In the genomic region with DNA sequence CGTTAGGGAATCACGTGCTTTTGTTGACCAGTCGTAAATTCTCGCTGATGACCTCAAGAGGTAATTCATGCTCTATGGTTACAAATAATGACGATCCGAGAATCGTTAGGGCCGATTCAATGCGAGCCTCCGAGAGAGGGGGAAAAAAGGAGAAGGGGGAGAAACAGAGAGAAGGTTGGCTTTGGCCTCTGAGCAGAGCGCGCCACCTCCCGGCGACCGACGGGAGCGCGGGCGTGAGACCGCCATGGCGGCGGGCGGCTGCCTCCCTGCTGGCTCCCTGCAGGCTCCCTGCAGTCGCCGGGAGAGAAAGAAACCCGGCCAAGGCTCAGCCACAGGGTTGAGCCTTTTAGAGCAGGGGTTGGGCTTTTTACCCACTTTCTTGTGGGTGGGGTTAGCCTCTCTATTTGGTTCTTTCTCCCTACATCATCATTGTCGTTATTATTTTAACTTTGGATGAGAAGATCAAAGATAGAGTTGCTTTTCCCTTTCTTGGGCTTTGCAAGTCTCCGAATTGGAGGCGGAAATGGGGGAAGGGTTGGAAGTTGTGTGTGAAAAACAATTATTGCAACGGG, we compare ENCODE assay signal across 8 cellular contexts. TPM values are rescaled to one million over a fixed set of nuclear protein-coding genes. Genes with fewer than 3 reads are reported as not detected.
DNase-seq lines count a peak whose midpoint lies in the region; ATAC-seq, FAIRE-seq and TF ChIP-seq lines count a peak whose summit lies in the region.

No MANE protein-coding gene starts in this region.

- H3K27ac ChIP-seq in parathyroid adenoma: no peak overlapping the region

- no peaks in the 10 kb centered on the region for H3K36me3 ChIP-seq in parathyroid adenoma (ENCODE audit: control insufficient read depth, insufficient read depth, low read length)

- peak; percentile 48; the same call in 1 of the 2 replicates for TF ChIP-seq EP300 in Ishikawa (IDR thresholded peaks at IDR 0.05; ENCODE audit: borderline replicate concordance)

- no peaks in the 10 kb centered on the region for H3K9me3 ChIP-seq in parathyroid adenoma (ENCODE audit: control insufficient read depth, low read length)

- peaks cover 6% of the 10 kb centered on the region for H3K27me3 ChIP-seq in parathyroid adenoma (ENCODE audit: control insufficient read depth, insufficient read depth, low read length)

- no peak overlapping the region for H3K9ac ChIP-seq in parathyroid adenoma

- no peak overlapping the region for H2AFZ ChIP-seq in parathyroid adenoma

- H3K4me1 ChIP-seq in parathyroid adenoma: no peaks in the 10 kb centered on the region

- DNase-seq in DMS53 (lab: John Stamatoyannopoulos, UW) (peak; percentile 80), RCC 7860 (ENCODE audit: low spot score) (peak; percentile 68), activated T-helper 1 cell treated with Interleukin-2 at 50 U/mL for 16 hours (ENCODE audit: low read depth) (peak; percentile 67), fibroblast of villous mesenchyme (ENCODE audit: low read depth) (peak; percentile 71), ureter (ENCODE audit: low spot score) (peak; percentile 85)

- H3K4me2 ChIP-seq in parathyroid adenoma (ENCODE audit: low read length): peak overlapping the region; percentile 97

- no peak for ATAC-seq in HG03025 (IDR thresholded peaks at IDR 0.05; ENCODE audit: low FRiP score, unreplicated experiment)

- TF ChIP-seq CTCF in fibroblast of villous mesenchyme (IDR thresholded peaks at IDR 0.05; ENCODE audit: insufficient read depth, low read depth, low read length): peak; percentile 90
- peak; percentile 50 for TF ChIP-seq CTCF in parathyroid adenoma (IDR thresholded peaks at IDR 0.05)

- no peaks in the 10 kb centered on the region for H3K79me2 ChIP-seq in parathyroid adenoma

- peak; percentile 2 for FAIRE-seq in RCC 7860 (lab: Jason Lieb, UNC)

- peak; percentile 70 for TF ChIP-seq RAD21 in Ishikawa (IDR thresholded peaks at IDR 0.05; ENCODE audit: low read depth)

- peak overlapping the region; percentile 49 for H3K4me3 ChIP-seq in fibroblast of villous mesenchyme (ENCODE audit: low read depth, low read length)
- peak overlapping the region; percentile 58 for H3K4me3 ChIP-seq in parathyroid adenoma (ENCODE audit: low read depth, low read length)

TF ChIP-seq in Ishikawa, 13 proteins besides CTCF, POLR2A, EP300 and RAD21:
- TF ChIP-seq ZBTB7A (IDR thresholded peaks at IDR 0.05; ENCODE audit: low read depth): no peak
- no peak for TF ChIP-seq FOXM1 (IDR thresholded peaks at IDR 0.05; ENCODE audit: borderline replicate concordance, low read depth)
- peak; percentile 46; the same call in 1 of the 2 replicates for TF ChIP-seq TAF1 (IDR thresholded peaks at IDR 0.05; ENCODE audit: low read depth)
- TF ChIP-seq TCF12 (IDR thresholded peaks at IDR 0.05; ENCODE audit: low read depth): peak; percentile 40; the same call in 1 of the 2 replicates
- TF ChIP-seq YY1 (IDR thresholded peaks at IDR 0.05; ENCODE audit: low read depth): peak; percentile 85; the same call in 1 of the 2 replicates
- TF ChIP-seq TEAD4 (IDR thresholded peaks at IDR 0.05): peak; percentile 15; the same call in 1 of the 2 replicates
- TF ChIP-seq NFIC (IDR thresholded peaks at IDR 0.05): 0 out of 2 replicates have a peak, but pooled peaks have one; percentile 7
- TF ChIP-seq, protein P1, sequence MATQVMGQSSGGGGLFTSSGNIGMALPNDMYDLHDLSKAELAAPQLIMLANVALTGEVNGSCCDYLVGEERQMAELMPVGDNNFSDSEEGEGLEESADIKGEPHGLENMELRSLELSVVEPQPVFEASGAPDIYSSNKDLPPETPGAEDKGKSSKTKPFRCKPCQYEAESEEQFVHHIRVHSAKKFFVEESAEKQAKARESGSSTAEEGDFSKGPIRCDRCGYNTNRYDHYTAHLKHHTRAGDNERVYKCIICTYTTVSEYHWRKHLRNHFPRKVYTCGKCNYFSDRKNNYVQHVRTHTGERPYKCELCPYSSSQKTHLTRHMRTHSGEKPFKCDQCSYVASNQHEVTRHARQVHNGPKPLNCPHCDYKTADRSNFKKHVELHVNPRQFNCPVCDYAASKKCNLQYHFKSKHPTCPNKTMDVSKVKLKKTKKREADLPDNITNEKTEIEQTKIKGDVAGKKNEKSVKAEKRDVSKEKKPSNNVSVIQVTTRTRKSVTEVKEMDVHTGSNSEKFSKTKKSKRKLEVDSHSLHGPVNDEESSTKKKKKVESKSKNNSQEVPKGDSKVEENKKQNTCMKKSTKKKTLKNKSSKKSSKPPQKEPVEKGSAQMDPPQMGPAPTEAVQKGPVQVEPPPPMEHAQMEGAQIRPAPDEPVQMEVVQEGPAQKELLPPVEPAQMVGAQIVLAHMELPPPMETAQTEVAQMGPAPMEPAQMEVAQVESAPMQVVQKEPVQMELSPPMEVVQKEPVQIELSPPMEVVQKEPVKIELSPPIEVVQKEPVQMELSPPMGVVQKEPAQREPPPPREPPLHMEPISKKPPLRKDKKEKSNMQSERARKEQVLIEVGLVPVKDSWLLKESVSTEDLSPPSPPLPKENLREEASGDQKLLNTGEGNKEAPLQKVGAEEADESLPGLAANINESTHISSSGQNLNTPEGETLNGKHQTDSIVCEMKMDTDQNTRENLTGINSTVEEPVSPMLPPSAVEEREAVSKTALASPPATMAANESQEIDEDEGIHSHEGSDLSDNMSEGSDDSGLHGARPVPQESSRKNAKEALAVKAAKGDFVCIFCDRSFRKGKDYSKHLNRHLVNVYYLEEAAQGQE (IDR thresholded peaks at IDR 0.05; ENCODE audit: low read depth): no peak
- TF ChIP-seq EGR1 (IDR thresholded peaks at IDR 0.05): no peak
- no peak for TF ChIP-seq CREB1 (IDR thresholded peaks at IDR 0.05; ENCODE audit: low read depth)
- TF ChIP-seq, protein P2, sequence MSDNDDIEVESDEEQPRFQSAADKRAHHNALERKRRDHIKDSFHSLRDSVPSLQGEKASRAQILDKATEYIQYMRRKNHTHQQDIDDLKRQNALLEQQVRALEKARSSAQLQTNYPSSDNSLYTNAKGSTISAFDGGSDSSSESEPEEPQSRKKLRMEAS (IDR thresholded peaks at IDR 0.05): no peak
- TF ChIP-seq, protein P3, sequence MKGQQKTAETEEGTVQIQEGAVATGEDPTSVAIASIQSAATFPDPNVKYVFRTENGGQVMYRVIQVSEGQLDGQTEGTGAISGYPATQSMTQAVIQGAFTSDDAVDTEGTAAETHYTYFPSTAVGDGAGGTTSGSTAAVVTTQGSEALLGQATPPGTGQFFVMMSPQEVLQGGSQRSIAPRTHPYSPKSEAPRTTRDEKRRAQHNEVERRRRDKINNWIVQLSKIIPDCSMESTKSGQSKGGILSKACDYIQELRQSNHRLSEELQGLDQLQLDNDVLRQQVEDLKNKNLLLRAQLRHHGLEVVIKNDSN (IDR thresholded peaks at IDR 0.05): peak; percentile 54; the same call in 1 of the 2 replicates
- TF ChIP-seq CEBPB (IDR thresholded peaks at IDR 0.05): no peak
TF ChIP-seq in Ishikawa: peak in this region for 6.

RNA-seq across cellular contexts. Expression of a gene that starts 0.3 kb away (rescaled TPM):
- total RNA-seq in fibroblast of villous mesenchyme (0.32 and 0.43 TPM in 2 replicates), ureter (30.1 TPM)

RNA-seq across cellular contexts. Expression of a gene that starts 3.9 kb away (rescaled TPM):
- total RNA-seq in fibroblast of villous mesenchyme (4.3 and 7.1 TPM in 2 replicates), ureter (179 TPM)

RNA-seq across cellular contexts. Expression of a gene that starts 10.9 kb away (rescaled TPM):
- total RNA-seq in fibroblast of villous mesenchyme (1.3 and 1.6 TPM in 2 replicates), ureter (111 TPM)

RNA-seq across cellular contexts. Expression of a gene that starts 15.8 kb away (rescaled TPM):
- total RNA-seq in fibroblast of villous mesenchyme: 1.7 and 1.9 TPM in 2 replicates
- 28.7 TPM for total RNA-seq in ureter

RNA-seq across cellular contexts. Expression of a gene that starts 16.9 kb away (rescaled TPM):
- total RNA-seq in fibroblast of villous mesenchyme (1.7 and 2.6 TPM in 2 replicates), ureter (28.9 TPM)

Comparison
In these comparisons a context has a peak if more than half of its experiments do, and no peak if none do; other contexts are left out.
1. RNA of a gene that starts 0.3 kb away (total RNA-seq): 30.1 TPM in ureter (single experiment); 0.32 to 0.43 TPM in fibroblast of villous mesenchyme; every median in the first group is over 10 times any median in the second.
2. RNA of a gene that starts 3.9 kb away (total RNA-seq): 179 TPM in ureter (single experiment); 4.3 to 7.1 TPM in fibroblast of villous mesenchyme; every median in the first group is over 10 times any median in the second.
3. RNA of a gene that starts 10.9 kb away (total RNA-seq): 111 TPM in ureter (single experiment); 1.3 to 1.6 TPM in fibroblast of villous mesenchyme; every median in the first group is over 10 times any median in the second.
4. Peak in every context shown above with its lines, with median percentiles within 50 percentile points of each other: DNase-seq.